ENCODE assay signal across 21 cellular contexts in genomic region chr10:15255961-15256360, GRCh38.
"Had no signal": no experiment of that assay in that cellular context is flagged by ENCODE, and none has a peak within 500 bp of the region (broad histone marks: within the 10 kb centered on the region; RNA-seq: fewer than 3 reads in every experiment).

No MANE protein-coding gene starts in this region.

- H3K9me3 ChIP-seq: spleen, transverse colon, uterus had no signal

- H3K4me1 ChIP-seq: transverse colon, uterus had no signal

- H3K4me3 ChIP-seq: cardiac muscle cell, transverse colon, uterus had no signal

- H3K27me3 Mint-ChIP-seq: activated CD4-positive, alpha-beta memory T cell treated with anti-CD3 and anti-CD28 coated beads for 36 hours; activated CD4-positive, alpha-beta T cell treated with anti-CD3 and anti-CD28 coated beads for 36 hours; activated naive CD8-positive, alpha-beta T cell had no signal

- H3K4me3 Mint-ChIP-seq: activated CD4-positive, alpha-beta memory T cell treated with anti-CD3 and anti-CD28 coated beads for 36 hours; activated T-helper 1 cell treated with anti-CD3 and anti-CD28 coated beads, Interleukin-12 subunit alpha, Interleukin-12 subunit beta, Interleukin-2, Interleukin-4 antibody, amounts not matched to agents 30 ng/mL and 10 ng/mL and 1 ng/mL, durations not matched to agents 14 hours and 24 hours and 36 hours; nephron progenitor cell had no signal

- H3K9me3 Mint-ChIP-seq: activated CD4-positive, alpha-beta memory T cell treated with anti-CD3 and anti-CD28 coated beads for 36 hours; activated T-helper 1 cell treated with anti-CD3 and anti-CD28 coated beads, Interleukin-12 subunit alpha, Interleukin-12 subunit beta, Interleukin-2, Interleukin-4 antibody, amounts not matched to agents 30 ng/mL and 10 ng/mL and 1 ng/mL, durations not matched to agents 14 hours and 24 hours and 36 hours; nephron progenitor cell had no signal

- H3K36me3 ChIP-seq: cardiac muscle cell, spleen, transverse colon, uterus had no signal

- ATAC-seq: activated CD4-positive, alpha-beta T cell treated with anti-CD3 and anti-CD28 coated beads for 36 hours; left lobe of liver had no signal

- H3K27ac Mint-ChIP-seq: activated CD4-positive, alpha-beta memory T cell treated with anti-CD3 and anti-CD28 coated beads for 36 hours; activated T-helper 1 cell treated with anti-CD3 and anti-CD28 coated beads, Interleukin-12 subunit alpha, Interleukin-12 subunit beta, Interleukin-2, Interleukin-4 antibody, amounts not matched to agents 30 ng/mL and 10 ng/mL and 1 ng/mL, durations not matched to agents 14 hours and 24 hours and 36 hours had no signal

- H3K36me3 Mint-ChIP-seq: activated CD4-positive, alpha-beta memory T cell treated with anti-CD3 and anti-CD28 coated beads for 36 hours; activated naive CD8-positive, alpha-beta T cell had no signal

- H3K27me3 ChIP-seq: cardiac muscle cell, transverse colon, uterus had no signal

- H3K27ac ChIP-seq: cardiac muscle cell, transverse colon, uterus had no signal

- DNase-seq: activated CD4-positive, alpha-beta memory T cell treated with anti-CD3 and anti-CD28 coated beads for 36 hours; activated CD4-positive, alpha-beta T cell treated with anti-CD3 and anti-CD28 coated beads for 36 hours; activated T-cell treated with anti-CD3 and anti-CD28 coated beads for 4 hours; amniotic stem cell; erythroblast; foreskin melanocyte; glutamatergic neuron; hippocampal formation; midbrain; nephron progenitor cell; occipital lobe; retina; spleen; stimulated activated CD8-positive, alpha-beta memory T cell treated with anti-CD3 and anti-CD28 coated beads, Interleukin-4, amount 100 ng/mL, for 48 hours; stimulated activated naive CD4-positive, alpha-beta T cell treated with Interleukin-2 at 50 U/mL for 16 hours; transverse colon; uterus had no signal
